1 cellular context compared by ENCODE assay signal in genomic region chr6:136228811-136229210, GRCh38.
TF ChIP-seq lines count a peak whose summit lies in the region.

No MANE protein-coding gene starts in this region.

TF ChIP-seq in GM23338, 12 proteins besides CTCF, POLR2A, EP300 and RAD21 (continued from another document):
- TF ChIP-seq ZNF462 (CRISPR knock-in tag; IDR thresholded peaks at IDR 0.05), result no peak
- no peak for TF ChIP-seq REST (IDR thresholded peaks at IDR 0.05; ENCODE audit: unreplicated experiment)
- TF ChIP-seq EZH2phosphoT487 (IDR thresholded peaks at IDR 0.05; ENCODE audit: unreplicated experiment), result no peak
- no peak for TF ChIP-seq STAT1 (IDR thresholded peaks at IDR 0.05; ENCODE audit: unreplicated experiment)
- no peak for TF ChIP-seq ZNF114 (CRISPR knock-in tag; IDR thresholded peaks at IDR 0.05)
